8 cellular contexts compared by ENCODE assay signal in genomic region chr1:26372611-26373010, GRCh38. TPM values are rescaled to one million over a fixed set of nuclear protein-coding genes. Genes with fewer than 3 reads are reported as not detected.
"Had no signal": no experiment of that assay in that cellular context is flagged by ENCODE, and none has a peak within 500 bp of the region (broad histone marks: within the 10 kb centered on the region; RNA-seq: fewer than 3 reads in every experiment).

Gene ZNF683 (minus strand): TSS chr1:26372750. CDS start chr1:26368571, 4,179 bp downstream.

RNA-seq across cellular contexts. Expression of gene ZNF683, which starts in this region (rescaled TPM):
- total RNA-seq: activated B cell treated with CpG ODN at 0.5 μM for 24 hours, endothelial cell of umbilical vein, fibroblast of villous mesenchyme, glomerular endothelial cell, hepatocyte, osteoblast, suprapubic skin had no signal
- polyA plus RNA-seq: endothelial cell of umbilical vein, hepatocyte, right cardiac atrium had no signal
